19 cellular contexts compared by ENCODE assay signal in the genomic region with DNA sequence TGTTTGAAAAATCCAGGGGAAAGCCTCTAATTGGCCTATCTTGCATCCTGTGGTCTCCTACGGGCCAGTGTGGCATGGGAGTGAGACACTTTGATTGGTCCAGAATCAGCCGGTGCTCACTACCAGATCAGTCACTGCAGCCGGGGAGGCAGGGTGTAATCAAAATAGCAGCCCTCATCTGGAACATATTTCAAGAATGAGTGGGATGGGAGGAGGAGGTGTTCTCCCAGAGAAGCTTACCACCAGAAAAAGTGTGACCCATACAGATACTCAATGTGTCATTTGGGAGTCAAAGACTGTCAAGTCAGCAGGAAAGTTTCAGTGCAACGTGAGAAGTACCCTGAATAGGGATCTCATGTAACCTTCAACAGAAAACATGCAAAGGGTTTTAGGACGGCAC.
DNase-seq lines count a peak whose midpoint lies in the region; ATAC-seq and TF ChIP-seq lines count a peak whose summit lies in the region.
"Had no signal": no experiment of that assay in that cellular context is flagged by ENCODE, and none has a peak within 500 bp of the region (broad histone marks: within the 10 kb centered on the region; RNA-seq: fewer than 3 reads in every experiment).

No MANE protein-coding gene starts in this region.

- H3K4me3 ChIP-seq in fibroblast of mammary gland (ENCODE audit: control insufficient read depth, low read depth, low read length) (no peak overlapping the region), gastrocnemius medialis (no peak overlapping the region), H7 (ENCODE audit: insufficient read depth, low read depth, low read length) (no peak overlapping the region), upper lobe of right lung (no peak overlapping the region)
- H3K4me3 ChIP-seq: BLaER1 treated with 17β-estradiol and CSF1 and Interleukin-3, amounts not matched to agents 10 nM and 100 nM; heart right ventricle; stomach had no signal

- H3K9me3 ChIP-seq in gastrocnemius medialis (no peaks in the 10 kb centered on the region), upper lobe of right lung (no peaks in the 10 kb centered on the region)
- H3K9me3 ChIP-seq: stomach had no signal

- no peak for TF ChIP-seq POLR2A in gastrocnemius medialis (IDR thresholded peaks at IDR 0.05)

- H3K27ac ChIP-seq in gastrocnemius medialis (peak overlapping the region in 1 of 4 donors; percentile 68), upper lobe of right lung (no peak overlapping the region)
- H3K27ac ChIP-seq: BLaER1 treated with 17β-estradiol and CSF1 and Interleukin-3, amounts not matched to agents 10 nM and 100 nM; heart right ventricle; parathyroid adenoma; stomach; WERI-Rb-1 had no signal

- peak; percentile 56 to 82 for ATAC-seq in gastrocnemius medialis
- no peak for ATAC-seq in upper lobe of right lung
- ATAC-seq in HG02870 (IDR thresholded peaks at IDR 0.05; ENCODE audit: unreplicated experiment), result no peak
- ATAC-seq: heart right ventricle; naive thymus-derived CD4-positive, alpha-beta T cell had no signal

- H3K4me1 ChIP-seq in gastrocnemius medialis, result peaks cover 0 to 19% of the 10 kb centered on the region in 2 donors
- H3K4me1 ChIP-seq in upper lobe of right lung, result peaks cover 3% of the 10 kb centered on the region
- H3K4me1 ChIP-seq: heart right ventricle, parathyroid adenoma, stomach had no signal

- H3K27me3 ChIP-seq in gastrocnemius medialis, result no peaks in the 10 kb centered on the region
- H3K27me3 ChIP-seq in H7 (ENCODE audit: control insufficient read depth, insufficient read depth, low read length), result no peaks in the 10 kb centered on the region
- no peaks in the 10 kb centered on the region for H3K27me3 ChIP-seq in upper lobe of right lung
- H3K27me3 ChIP-seq: BLaER1 treated with 17β-estradiol and CSF1 and Interleukin-3, amounts not matched to agents 10 nM and 100 nM; stomach had no signal

- H3K36me3 ChIP-seq in gastrocnemius medialis (no peaks in the 10 kb centered on the region), H7 (replicated peaks; ENCODE audit: control insufficient read depth, insufficient read depth, low read length) (no peaks in the 10 kb centered on the region), upper lobe of right lung (no peaks in the 10 kb centered on the region)
- H3K36me3 ChIP-seq: BLaER1 treated with 17β-estradiol and CSF1 and Interleukin-3, amounts not matched to agents 10 nM and 100 nM; heart right ventricle; stomach; WERI-Rb-1 had no signal

- in situ Hi-C loops in gastrocnemius medialis (cut with MboI; ENCODE audit: low sequenced_read_pairs in 4 of 4), result loop anchor here in 1 of 4 donors (25.0 kb wide), 2 partner anchors 559 to 1084 kb away; no protein-coding TSS in a partner anchor

- DNase-seq in ELR (ENCODE audit: low read depth) (peak; percentile 5), RPMI7951 (ENCODE audit: low read depth) (peak; percentile 74), fibroblast of mammary gland (ENCODE audit: low read depth) (peak; percentile 84), gastrocnemius medialis (no peak), H7 (no peak), upper lobe of right lung (no peak)
- DNase-seq in effector CD8-positive, alpha-beta T cell (lab: John Stamatoyannopoulos, UW), result no peak
- DNase-seq: activated T-cell treated with anti-CD3 and anti-CD28 coated beads, Interleukin-2, amount 50 U/mL, for 24 hours; dermis blood vessel endothelial cell; GF-D8; heart right ventricle; naive thymus-derived CD4-positive, alpha-beta T cell; NCI-H2081 treated with DMSO at 0.1 percent for 48 hours; NCI-H526 treated with DMSO at 0.1 percent for 48 hours; stomach; WERI-Rb-1 had no signal

- intact Hi-C loops in gastrocnemius medialis (cut with DNase I; ENCODE audit: low total_unique reads) (no loop called here), upper lobe of right lung (cut with DNase I) (no loop called here)

- TF ChIP-seq CTCF in fibroblast of mammary gland (conservative IDR thresholded peaks at IDR 0.05; ENCODE audit: control insufficient read depth, insufficient read depth, low read depth, low read length) (no peak), gastrocnemius medialis (IDR thresholded peaks at IDR 0.05 in 4 of 5, conservative IDR thresholded peaks at IDR 0.05 in 1 of 5) (no peak), upper lobe of right lung (IDR thresholded peaks at IDR 0.05) (no peak)

Comparison
In these comparisons a context has a peak if more than half of its experiments do, and no peak if none do; other contexts are left out.
1. DNase-seq: peak in ELR (single experiment), RPMI7951 (single experiment) and fibroblast of mammary gland (single experiment); none in gastrocnemius medialis (0 of 2), H7 (single experiment), upper lobe of right lung (single experiment) and effector CD8-positive, alpha-beta T cell (single experiment).
2. ATAC-seq: peak in gastrocnemius medialis (2 of 2); none in upper lobe of right lung (single experiment) and HG02870 (single experiment).